ENCODE assay signal across 11 cellular contexts in genomic region chr7:80611779-80612178, GRCh38. TPM values are rescaled to one million over a fixed set of nuclear protein-coding genes. Genes with fewer than 3 reads are reported as not detected.
A peak's percentile ranks its signal among the peaks of the same experiment; 100 is the strongest.
DNase-seq lines count a peak whose midpoint lies in the region; ATAC-seq and TF ChIP-seq lines count a peak whose summit lies in the region.
"Had no signal": no experiment of that assay in that cellular context is flagged by ENCODE, and none has a peak within 500 bp of the region (broad histone marks: within the 10 kb centered on the region; RNA-seq: fewer than 3 reads in every experiment).

No MANE protein-coding gene starts in this region.

- H3K9me3 ChIP-seq in gastrocnemius medialis (no peaks in the 10 kb centered on the region), vagina (no peaks in the 10 kb centered on the region)

- peaks cover 67 to 97% of the 10 kb centered on the region in 2 donors for H3K4me1 ChIP-seq in gastrocnemius medialis
- peaks cover 9% of the 10 kb centered on the region for H3K4me1 ChIP-seq in vagina

- DNase-seq in GM03348 (ENCODE audit: low spot score) (peak; percentile 13), NCI-H748 (lab: John Stamatoyannopoulos, UW; ENCODE audit: unreplicated experiment) (peak; percentile 90), fibroblast of pulmonary artery (ENCODE audit: low read depth) (peak; percentile 63), gastrocnemius medialis (peak; percentile 52 to 70), NCI-H2196 treated with DMSO at 0.1 percent for 48 hours (lab: John Stamatoyannopoulos, UW; ENCODE audit: unreplicated experiment) (no peak), vagina (ENCODE audit: extremely low spot score in 2 of 2) (no peak)
- no peak for DNase-seq in activated naive CD8-positive, alpha-beta T cell treated with anti-CD3 and anti-CD28 coated beads for 36 hours
- DNase-seq: activated CD4-positive, alpha-beta T cell treated with anti-CD3 and anti-CD28 coated beads for 48 hours; H7 had no signal

- no peak overlapping the region for H3K4me3 Mint-ChIP-seq in activated naive CD8-positive, alpha-beta T cell treated with anti-CD3 and anti-CD28 coated beads for 36 hours

- in situ Hi-C loops in gastrocnemius medialis (cut with MboI; ENCODE audit: low sequenced_read_pairs in 4 of 4): no loop called here

- no peak overlapping the region for H3K27ac Mint-ChIP-seq in activated naive CD8-positive, alpha-beta T cell treated with anti-CD3 and anti-CD28 coated beads for 36 hours

- H3K27ac ChIP-seq in gastrocnemius medialis (peak overlapping the region; percentile 80 to 87 (median 84)), vagina (no peak overlapping the region)
- H3K27ac ChIP-seq: coronary artery had no signal

- TF ChIP-seq CTCF in fibroblast of pulmonary artery (IDR thresholded peaks at IDR 0.05; ENCODE audit: low read length, missing control alignments) (no peak), gastrocnemius medialis (IDR thresholded peaks at IDR 0.05 in 4 of 5, conservative IDR thresholded peaks at IDR 0.05 in 1 of 5) (no peak), vagina (IDR thresholded peaks at IDR 0.05) (no peak)

- no peaks in the 10 kb centered on the region for H3K9me3 Mint-ChIP-seq in activated naive CD8-positive, alpha-beta T cell treated with anti-CD3 and anti-CD28 coated beads for 36 hours

- no peak overlapping the region for H3K4me3 ChIP-seq in fibroblast of pulmonary artery (replicated peaks; ENCODE audit: low read depth, low read length)
- no peak overlapping the region for H3K4me3 ChIP-seq in gastrocnemius medialis
- no peak overlapping the region for H3K4me3 ChIP-seq in vagina
- H3K4me3 ChIP-seq: coronary artery had no signal

- peak; percentile 45 to 63 for ATAC-seq in gastrocnemius medialis
- ATAC-seq in HG03432 (IDR thresholded peaks at IDR 0.05; ENCODE audit: unreplicated experiment): no peak

- peaks cover 9% of the 10 kb centered on the region for H3K27me3 Mint-ChIP-seq in activated naive CD8-positive, alpha-beta T cell treated with anti-CD3 and anti-CD28 coated beads for 36 hours

- H3K27me3 ChIP-seq in gastrocnemius medialis (no peaks in the 10 kb centered on the region), vagina (no peaks in the 10 kb centered on the region)

- H3K36me3 Mint-ChIP-seq in activated naive CD8-positive, alpha-beta T cell treated with anti-CD3 and anti-CD28 coated beads for 36 hours: no peaks in the 10 kb centered on the region

- no peak for TF ChIP-seq POLR2A in gastrocnemius medialis (IDR thresholded peaks at IDR 0.05)
- TF ChIP-seq POLR2A in vagina (IDR thresholded peaks at IDR 0.05): no peak

- intact Hi-C loops in gastrocnemius medialis (cut with DNase I; ENCODE audit: low total_unique reads) (no loop called here), vagina (cut with DNase I) (no loop called here)

- no peaks in the 10 kb centered on the region for H3K4me1 Mint-ChIP-seq in activated naive CD8-positive, alpha-beta T cell treated with anti-CD3 and anti-CD28 coated beads for 36 hours

- no peaks in the 10 kb centered on the region for H3K36me3 ChIP-seq in gastrocnemius medialis
- no peaks in the 10 kb centered on the region for H3K36me3 ChIP-seq in vagina

RNA-seq across cellular contexts. Expression of gene CD36, which starts 26.7 kb away (rescaled TPM):
- total RNA-seq in gastrocnemius medialis (100 to 1,000 TPM; 210 to 375 (median 311) TPM), vagina (102 TPM)
- total RNA-seq in activated naive CD8-positive, alpha-beta T cell treated with anti-CD3 and anti-CD28 coated beads for 36 hours: not detected
- total RNA-seq: H7 had no signal

Comparison
In these comparisons a context has a peak if more than half of its experiments do, and no peak if none do; other contexts are left out.
1. DNase-seq: peak in GM03348 (single experiment), NCI-H748 (single experiment), fibroblast of pulmonary artery (single experiment) and gastrocnemius medialis (2 of 2); none in NCI-H2196 treated with DMSO at 0.1 percent for 48 hours (single experiment), vagina (0 of 2) and activated naive CD8-positive, alpha-beta T cell treated with anti-CD3 and anti-CD28 coated beads for 36 hours (single experiment).
2. RNA of gene CD36, which starts 26.7 kb away (total RNA-seq): 210 to 375 TPM in gastrocnemius medialis and 102 TPM in vagina (single experiment); not detected in activated naive CD8-positive, alpha-beta T cell treated with anti-CD3 and anti-CD28 coated beads for 36 hours; every median in the first group is over 100 times any median in the second.